ENCODE assay signal across 1 cellular context in the genomic region with DNA sequence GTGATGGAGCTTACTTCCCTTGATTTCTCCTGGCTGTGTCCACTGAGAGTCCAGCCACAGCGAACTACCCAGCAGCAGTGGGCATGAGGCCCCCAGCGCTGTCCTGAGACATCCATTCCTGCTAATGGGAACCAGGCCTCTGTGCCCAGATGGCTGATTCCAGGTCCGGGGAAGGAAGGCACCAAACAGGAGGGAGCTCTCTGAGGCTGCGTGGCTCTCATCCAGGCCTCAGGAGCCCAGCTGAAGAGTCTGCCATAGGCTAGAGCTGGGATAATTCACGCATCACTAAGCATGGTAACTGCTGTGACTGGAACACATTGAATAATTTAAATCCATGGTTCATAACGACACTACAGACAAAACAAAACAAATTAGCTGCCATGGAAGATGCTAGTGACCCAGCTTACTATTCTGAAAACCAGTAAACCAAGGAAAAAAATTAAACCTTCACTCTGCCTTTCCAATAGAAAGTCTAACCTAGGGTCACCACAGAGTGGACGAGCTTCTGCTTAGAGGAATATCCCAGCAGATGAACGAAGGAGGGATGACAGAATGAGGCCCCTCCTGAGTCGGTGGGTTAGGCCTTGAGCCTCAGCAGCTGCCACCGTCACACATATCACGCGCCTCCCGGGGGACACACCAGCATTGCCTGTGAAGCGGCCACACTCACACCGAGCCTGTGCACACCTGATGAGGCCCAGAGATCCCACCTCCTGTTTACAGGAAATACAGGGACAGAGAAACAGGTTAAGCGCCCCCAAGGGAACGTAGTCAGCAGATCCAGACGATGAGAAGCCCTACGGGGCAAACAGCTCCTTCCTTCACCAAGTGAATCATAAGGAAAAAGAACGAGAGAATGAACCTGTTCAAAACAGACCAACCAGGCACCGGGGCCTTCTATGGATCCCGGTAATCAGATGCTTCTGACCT.
TF ChIP-seq lines count a peak whose summit lies in the region.

No MANE protein-coding gene starts in this region.

TF ChIP-seq in HepG2, 621 proteins besides CTCF, POLR2A, EP300 and RAD21:
- TF ChIP-seq ZNF746 (CRISPR knock-in tag; IDR thresholded peaks at IDR 0.05), result no peak
- no peak for TF ChIP-seq FOSL1 (CRISPR knock-in tag; IDR thresholded peaks at IDR 0.05; ENCODE audit: borderline replicate concordance)
- TF ChIP-seq ZNF318 (CRISPR knock-in tag; IDR thresholded peaks at IDR 0.05), result no peak
- TF ChIP-seq GABPA (IDR thresholded peaks at IDR 0.05; ENCODE audit: low read depth, low read length), result no peak
- no peak for TF ChIP-seq GABPA (CRISPR knock-in tag; IDR thresholded peaks at IDR 0.05; ENCODE audit: low read depth)
- TF ChIP-seq ZNF558 (CRISPR knock-in tag; IDR thresholded peaks at IDR 0.05; ENCODE audit: borderline replicate concordance), result no peak
- TF ChIP-seq, protein P1, sequence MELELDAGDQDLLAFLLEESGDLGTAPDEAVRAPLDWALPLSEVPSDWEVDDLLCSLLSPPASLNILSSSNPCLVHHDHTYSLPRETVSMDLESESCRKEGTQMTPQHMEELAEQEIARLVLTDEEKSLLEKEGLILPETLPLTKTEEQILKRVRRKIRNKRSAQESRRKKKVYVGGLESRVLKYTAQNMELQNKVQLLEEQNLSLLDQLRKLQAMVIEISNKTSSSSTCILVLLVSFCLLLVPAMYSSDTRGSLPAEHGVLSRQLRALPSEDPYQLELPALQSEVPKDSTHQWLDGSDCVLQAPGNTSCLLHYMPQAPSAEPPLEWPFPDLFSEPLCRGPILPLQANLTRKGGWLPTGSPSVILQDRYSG (CRISPR knock-in tag; IDR thresholded peaks at IDR 0.05), result no peak
- no peak for TF ChIP-seq GPN1 (CRISPR knock-in tag; IDR thresholded peaks at IDR 0.05; ENCODE audit: borderline replicate concordance)
- no peak for TF ChIP-seq ZNF501 (CRISPR knock-in tag; IDR thresholded peaks at IDR 0.05)
- no peak for TF ChIP-seq TARDBP (CRISPR knock-in tag; IDR thresholded peaks at IDR 0.05)
- no peak for TF ChIP-seq ZBTB21 (CRISPR knock-in tag; IDR thresholded peaks at IDR 0.05)
- TF ChIP-seq CEBPB (IDR thresholded peaks at IDR 0.05; ENCODE audit: borderline replicate concordance, low read depth, low read length), result no peak
- no peak for TF ChIP-seq ZBTB3 (CRISPR knock-in tag; IDR thresholded peaks at IDR 0.05; ENCODE audit: borderline replicate concordance, low read depth)
- TF ChIP-seq ZNF644 (CRISPR knock-in tag; IDR thresholded peaks at IDR 0.05; ENCODE audit: low read depth), result no peak
- TF ChIP-seq ZNF274 (CRISPR knock-in tag; IDR thresholded peaks at IDR 0.05), result no peak
- TF ChIP-seq ZSCAN9 (CRISPR knock-in tag; IDR thresholded peaks at IDR 0.05; ENCODE audit: borderline replicate concordance), result no peak
- TF ChIP-seq HOXA9 (CRISPR knock-in tag; IDR thresholded peaks at IDR 0.05; ENCODE audit: borderline replicate concordance), result no peak
- TF ChIP-seq NPAS2 (CRISPR knock-in tag; IDR thresholded peaks at IDR 0.05; ENCODE audit: borderline replicate concordance), result no peak
- no peak for TF ChIP-seq SP1 (IDR thresholded peaks at IDR 0.05)
- TF ChIP-seq SP1 (CRISPR knock-in tag; IDR thresholded peaks at IDR 0.05), result no peak
- TF ChIP-seq ZNF205 (CRISPR knock-in tag; IDR thresholded peaks at IDR 0.05), result no peak
- no peak for TF ChIP-seq ZFP36L2 (CRISPR knock-in tag; IDR thresholded peaks at IDR 0.05)
